12 cellular contexts compared by ENCODE assay signal in genomic region chr7:2118630-2119190, GRCh38.
DNase-seq lines count a peak whose midpoint lies in the region; ATAC-seq and TF ChIP-seq lines count a peak whose summit lies in the region.
"Had no signal": no experiment of that assay in that cellular context is flagged by ENCODE, and none has a peak within 500 bp of the region (broad histone marks: within the 10 kb centered on the region; RNA-seq: fewer than 3 reads in every experiment).

No MANE protein-coding gene starts in this region.

- H3K79me2 ChIP-seq in trophoblast cell (ENCODE audit: control insufficient read depth, insufficient read depth, low read length, poor library complexity), result no peaks in the 10 kb centered on the region

- H2AFZ ChIP-seq in trophoblast cell (ENCODE audit: insufficient read depth, low read length, poor library complexity), result no peak overlapping the region

- no peak overlapping the region for H2AK5ac ChIP-seq in trophoblast cell (ENCODE audit: low read length)

- H3K27ac Mint-ChIP-seq in CD8-positive, alpha-beta memory T cell, result peak overlapping the region in 6 of 8 donors; percentile 9 to 95 (median 52)

- WGBS in trophoblast cell (ENCODE audit: extremely low coverage, insufficient coverage, insufficient read length), result no CpG with 5 or more reads among the region's 25 CpGs

- H2BK12ac ChIP-seq in trophoblast cell (ENCODE audit: low read length), result no peak overlapping the region

- no peak overlapping the region for H3K9ac ChIP-seq in trophoblast cell (ENCODE audit: low read length)
- H3K9ac ChIP-seq: KMS-11 had no signal

- H3K27ac ChIP-seq in CD8-positive, alpha-beta memory T cell (ENCODE audit: low read depth, low read length), result no peak overlapping the region
- H3K27ac ChIP-seq in RWPE1 (peak overlapping the region; percentile 65), foreskin keratinocyte (no peak overlapping the region), trophoblast cell (ENCODE audit: low read depth, low read length) (no peak overlapping the region)
- H3K27ac ChIP-seq: KMS-11 had no signal

- no peak for TF ChIP-seq CTCF in RWPE1 (conservative IDR thresholded peaks at IDR 0.05; ENCODE audit: low read depth)
- no peak for TF ChIP-seq CTCF in foreskin keratinocyte (conservative IDR thresholded peaks at IDR 0.05)

- CTCF ChIA-PET in CD8-positive, alpha-beta memory T cell (lab: Charles Lee), result interaction anchor here (2.3 kb wide), 1 partner anchor 15 kb away, joined by 12 read pairs; no protein-coding TSS in a partner anchor
- CTCF ChIA-PET in RWPE1 (lab: Yijun Ruan, JAX), result no interaction called here
- CTCF ChIA-PET in HEK293T (lab: Yijun Ruan, JAX), result no interaction called here

- peaks cover 23 to 38% (median 24%) of the 10 kb centered on the region in 3 donors for H3K4me1 Mint-ChIP-seq in CD8-positive, alpha-beta memory T cell

- POLR2A ChIA-PET in CD8-positive, alpha-beta memory T cell (lab: Charles Lee), result no interaction called here
- POLR2A ChIA-PET in RWPE1 (lab: Yijun Ruan, JAX; ENCODE audit: low non-redundant PET), result no interaction called here
- POLR2A ChIA-PET in HEK293T (lab: Yijun Ruan, JAX), result no interaction called here

- no peaks in the 10 kb centered on the region for H3K27me3 ChIP-seq in CD8-positive, alpha-beta memory T cell (ENCODE audit: insufficient read depth, low read length, poor library complexity, severe bottlenecking)
- H3K27me3 ChIP-seq in foreskin keratinocyte (no peaks in the 10 kb centered on the region), trophoblast cell (ENCODE audit: insufficient read depth, low read length) (no peaks in the 10 kb centered on the region)

- H3K79me1 ChIP-seq in trophoblast cell (ENCODE audit: low read length), result no peaks in the 10 kb centered on the region

- no peaks in the 10 kb centered on the region for H3K9me3 Mint-ChIP-seq in CD8-positive, alpha-beta memory T cell

- no peak overlapping the region for H2BK120ac ChIP-seq in trophoblast cell (ENCODE audit: insufficient read depth, low read length, poor library complexity)

- H3K4me3 ChIP-seq in CD8-positive, alpha-beta memory T cell (ENCODE audit: low read length), result no peak overlapping the region
- no peak overlapping the region for H3K4me3 ChIP-seq in trophoblast cell (ENCODE audit: low read depth, low read length)

- H3K18ac ChIP-seq in trophoblast cell (ENCODE audit: low read length), result peak overlapping the region; percentile 12

- H4K91ac ChIP-seq in trophoblast cell (ENCODE audit: low read depth, low read length), result peak overlapping the region; percentile 33

- no peaks in the 10 kb centered on the region for H3K36me3 ChIP-seq in CD8-positive, alpha-beta memory T cell (ENCODE audit: insufficient read depth, low read length)
- H3K36me3 ChIP-seq in trophoblast cell (ENCODE audit: control insufficient read depth in 1 of 2, insufficient read depth in 2 of 2, low read length in 2 of 2), result peaks cover 9 to 15% of the 10 kb centered on the region in 2 experiments

- H3K4me3 Mint-ChIP-seq in CD8-positive, alpha-beta memory T cell, result peak overlapping the region in 2 of 7 donors; percentile 15 to 54

- peaks cover 24% of the 10 kb centered on the region for H3K4me1 ChIP-seq in CD8-positive, alpha-beta memory T cell (ENCODE audit: insufficient read depth, low read length)
- H3K4me1 ChIP-seq in foreskin keratinocyte (peaks cover 5% of the 10 kb centered on the region), trophoblast cell (ENCODE audit: control insufficient read depth in 1 of 2, insufficient read depth in 2 of 2, low read length in 2 of 2) (peaks cover 17 to 18% of the 10 kb centered on the region in 2 experiments)

- H2BK5ac ChIP-seq in trophoblast cell (ENCODE audit: low read depth, low read length, poor library complexity), result no peak overlapping the region

- peak; percentile 53 for ATAC-seq in foreskin keratinocyte

- peak overlapping the region; percentile 14 for H4K8ac ChIP-seq in trophoblast cell (ENCODE audit: low read depth, low read length)

- H3K14ac ChIP-seq in trophoblast cell (ENCODE audit: low read length), result peak overlapping the region; percentile 36

- H3K9me3 ChIP-seq in CD8-positive, alpha-beta memory T cell (ENCODE audit: low read length), result no peaks in the 10 kb centered on the region
- no peaks in the 10 kb centered on the region for H3K9me3 ChIP-seq in trophoblast cell (ENCODE audit: insufficient read depth, low read depth, low read length)

- DNase-seq in CD8-positive, alpha-beta memory T cell, result no peak
- DNase-seq in RWPE1 (ENCODE audit: low spot score) (peak; percentile 49), foreskin keratinocyte (peak in 1 of 2 donors; percentile 56), trophoblast cell (peak in 1 of 2 donors; percentile 60), GDM1 (lab: John Stamatoyannopoulos, UW) (no peak), HEK293T (ENCODE audit: extremely low spot score) (no peak)
- DNase-seq in activated CD4-positive, alpha-beta T cell treated with anti-CD3 and anti-CD28 coated beads for 48 hours, result no peak
- DNase-seq: NCI-H1092, NCI-H146, NCI-H2081, NCI-H510A treated with DMSO at 0.1 percent for 48 hours had no signal

- H3K36me3 Mint-ChIP-seq in CD8-positive, alpha-beta memory T cell, result peaks cover 0 to 2% (median under 1%) of the 10 kb centered on the region in 3 donors

- H3K23ac ChIP-seq in trophoblast cell (ENCODE audit: low read length), result no peak overlapping the region

- H3K4me2 ChIP-seq in trophoblast cell (ENCODE audit: low read length), result no peak overlapping the region
- H3K4me2 ChIP-seq: KMS-11 had no signal

- H3K4ac ChIP-seq in trophoblast cell (ENCODE audit: low read depth, low read length), result no peak overlapping the region

- H4K12ac ChIP-seq in trophoblast cell (ENCODE audit: low read depth, low read length), result no peak overlapping the region

- peaks cover 0 to 2% of the 10 kb centered on the region in 2 donors for H3K27me3 Mint-ChIP-seq in CD8-positive, alpha-beta memory T cell

TF ChIP-seq in HEK293T, 16 proteins besides CTCF, POLR2A, EP300 and RAD21:
- TF ChIP-seq ARNT (IDR thresholded peaks at IDR 0.05) (no peak), HDGF (IDR thresholded peaks at IDR 0.05; ENCODE audit: borderline replicate concordance) (no peak), L3MBTL2 (conservative IDR thresholded peaks at IDR 0.05) (no peak), LEF1 (IDR thresholded peaks at IDR 0.05; ENCODE audit: borderline replicate concordance) (no peak), SUZ12 (IDR thresholded peaks at IDR 0.05) (no peak), FOXA1 (IDR thresholded peaks at IDR 0.05) (no peak), CTBP1 (IDR thresholded peaks at IDR 0.05; ENCODE audit: borderline replicate concordance) (no peak), FOXK2 (IDR thresholded peaks at IDR 0.05) (no peak), SP1 (IDR thresholded peaks at IDR 0.05) (no peak), NFRKB (IDR thresholded peaks at IDR 0.05) (no peak), FOXM1 (IDR thresholded peaks at IDR 0.05; ENCODE audit: borderline replicate concordance) (no peak), PKNOX1 (IDR thresholded peaks at IDR 0.05) (no peak), BHLHE40 (IDR thresholded peaks at IDR 0.05; ENCODE audit: borderline replicate concordance) (no peak), ELF4 (IDR thresholded peaks at IDR 0.05) (no peak), ZNF384 (IDR thresholded peaks at IDR 0.05) (no peak)
